In genomic region chr12:132021031-132021871, GRCh38 we compare ENCODE assay signal across 25 cellular contexts.
DNase-seq lines count a peak whose midpoint lies in the region; ATAC-seq and TF ChIP-seq lines count a peak whose summit lies in the region.
"Had no signal": no experiment of that assay in that cellular context is flagged by ENCODE, and none has a peak within 500 bp of the region (broad histone marks: within the 10 kb centered on the region; RNA-seq: fewer than 3 reads in every experiment).

No MANE protein-coding gene starts in this region.

- no peaks in the 10 kb centered on the region for H3K27me3 ChIP-seq in right atrium auricular region
- H3K27me3 ChIP-seq: body of pancreas, pancreas, SJCRH30 had no signal

- no peak for TF ChIP-seq CTCF in right atrium auricular region (IDR thresholded peaks at IDR 0.05)

- H3K4me1 ChIP-seq in right atrium auricular region: no peaks in the 10 kb centered on the region
- H3K4me1 ChIP-seq: body of pancreas, pancreas, SJCRH30 had no signal

- peaks cover 75% of the 10 kb centered on the region for H3K36me3 ChIP-seq in right atrium auricular region

- no peak overlapping the region for H3K27ac ChIP-seq in right atrium auricular region
- H3K27ac ChIP-seq: body of pancreas, epithelial cell of prostate, pancreas, SJCRH30, thoracic aorta, WERI-Rb-1 had no signal

- intact Hi-C loops in cardiac septum (cut with DNase I): no loop called here

- ATAC-seq in left lobe of liver: no peak
- ATAC-seq: body of pancreas; stimulated activated naive CD8-positive, alpha-beta T cell treated with anti-CD3 and anti-CD28 coated beads, Interleukin-15, amount 100 ng/mL, for 72 hours had no signal

- H3K4me3 ChIP-seq in right atrium auricular region: no peak overlapping the region
- H3K4me3 ChIP-seq: body of pancreas, pancreas, SJCRH30, thoracic aorta had no signal

- H3K9me3 ChIP-seq in right atrium auricular region: no peaks in the 10 kb centered on the region
- H3K9me3 ChIP-seq: body of pancreas, pancreas, SJCRH30, thoracic aorta had no signal

- DNase-seq in cardiac septum (ENCODE audit: low spot score): peak; percentile 50
- no peak for DNase-seq in right atrium auricular region (ENCODE audit: low spot score)
- DNase-seq in amniotic epithelial cell (ENCODE audit: low read depth): peak; percentile 28
- peak; percentile 32 for DNase-seq in left lobe of liver (ENCODE audit: low spot score)
- no peak for DNase-seq in HK-2 (ENCODE audit: unreplicated experiment)
- no peak for DNase-seq in GM19240 (ENCODE audit: insufficient read length, low spot score)
- DNase-seq in NCI-H146 (lab: John Stamatoyannopoulos, UW): no peak
- DNase-seq: activated CD4-positive, alpha-beta T cell treated with anti-CD3 and anti-CD28 coated beads, Interleukin-2, amount 10 ng/mL, durations not matched to agents 24 days and 14 days; activated gamma-delta T cell; activated T-cell treated with anti-CD3 and anti-CD28 coated beads, Interleukin-2, amount 50 U/mL, for 1 hour; DMS 273 treated with DMSO at 0.1 percent for 48 hours; EL; immature natural killer cell; mesenchymal stem cell; NCI-H187 treated with DMSO at 0.1 percent for 48 hours; NCI-H526 treated with DMSO at 0.1 percent for 48 hours; pancreas; SJCRH30; stimulated activated CD8-positive, alpha-beta memory T cell treated with anti-CD3 and anti-CD28 coated beads, Interleukin-4, amount 100 ng/mL, for 48 hours; stimulated activated naive CD8-positive, alpha-beta T cell treated with anti-CD3 and anti-CD28 coated beads, Interleukin-15, amount 100 ng/mL, for 72 hours; T-helper 9 cell; WERI-Rb-1 had no signal

Comparison
In these comparisons a context has a peak if more than half of its experiments do, and no peak if none do; other contexts are left out.
1. DNase-seq: peak in cardiac septum (single experiment), amniotic epithelial cell (single experiment) and left lobe of liver (single experiment); none in right atrium auricular region (single experiment), HK-2 (single experiment), GM19240 (single experiment) and NCI-H146 (single experiment).